10 cellular contexts compared by ENCODE assay signal in genomic region chr1:210347112-210347511, GRCh38. TPM values are rescaled to one million over a fixed set of nuclear protein-coding genes. Genes with fewer than 3 reads are reported as not detected.
A peak's percentile ranks its signal among the peaks of the same experiment; 100 is the strongest.
DNase-seq lines count a peak whose midpoint lies in the region; ATAC-seq and TF ChIP-seq lines count a peak whose summit lies in the region.
"Had no signal": no experiment of that assay in that cellular context is flagged by ENCODE, and none has a peak within 500 bp of the region (broad histone marks: within the 10 kb centered on the region; RNA-seq: fewer than 3 reads in every experiment).

No MANE protein-coding gene starts in this region.

- DNase-seq in BJ (ENCODE audit: low read depth) (peak; percentile 17), HEK293T (ENCODE audit: extremely low spot score) (no peak), testis (no peak), NAMALWA (ENCODE audit: low spot score) (no peak), HK-2 (ENCODE audit: unreplicated experiment) (no peak)
- peak in 1 of 2 donors; percentile 27 for DNase-seq in central memory CD8-positive, alpha-beta T cell (ENCODE audit: low spot score in 2 of 2)
- DNase-seq: DMS 273 treated with DMSO at 0.1 percent for 48 hours; naive thymus-derived CD8-positive, alpha-beta T cell had no signal

- H3K9me3 ChIP-seq in testis = no peaks in the 10 kb centered on the region

- peaks cover 13% of the 10 kb centered on the region for H3K4me1 Mint-ChIP-seq in central memory CD8-positive, alpha-beta T cell

- WGBS in testis, 2 donors = 92 to 100% methylated on average over 1 of the region's 1 CpG

- H3K9me3 Mint-ChIP-seq in central memory CD8-positive, alpha-beta T cell = no peaks in the 10 kb centered on the region
- H3K9me3 Mint-ChIP-seq: naive thymus-derived CD8-positive, alpha-beta T cell had no signal

- POLR2A ChIA-PET in BJ (lab: Charles Lee) (no interaction called here), HEK293T (lab: Yijun Ruan, JAX) (no interaction called here)

- H3K27me3 ChIP-seq in BJ (ENCODE audit: control insufficient read depth, insufficient read depth, low read length) (no peaks in the 10 kb centered on the region), testis (no peaks in the 10 kb centered on the region)

- H3K36me3 ChIP-seq in BJ (ENCODE audit: control insufficient read depth, insufficient read depth, low read length) (no peaks in the 10 kb centered on the region), testis (ENCODE audit: low read depth, missing control alignments) (no peaks in the 10 kb centered on the region)

- H3K4me3 ChIP-seq in BJ (ENCODE audit: low read depth, low read length) (no peak overlapping the region), testis (no peak overlapping the region)

- CTCF ChIA-PET in BJ (lab: Yijun Ruan, JAX) (no interaction called here), HEK293T (lab: Yijun Ruan, JAX) (no interaction called here)

- peaks cover 1% of the 10 kb centered on the region for H3K36me3 Mint-ChIP-seq in central memory CD8-positive, alpha-beta T cell (ENCODE audit: insufficient read depth)

- no peak for TF ChIP-seq CTCF in BJ (IDR thresholded peaks at IDR 0.05; ENCODE audit: insufficient read depth, low read depth, low read length)
- no peak for TF ChIP-seq CTCF in testis (IDR thresholded peaks at IDR 0.05)

- intact Hi-C loops in testis (cut with DNase I; ENCODE audit: low total_unique reads) = no loop called here

- H3K4me3 Mint-ChIP-seq in central memory CD8-positive, alpha-beta T cell = no peak overlapping the region
- H3K4me3 Mint-ChIP-seq: naive thymus-derived CD8-positive, alpha-beta T cell had no signal

- peak; percentile 35 for ATAC-seq in GM18520 (IDR thresholded peaks at IDR 0.05; ENCODE audit: unreplicated experiment)
- peak; percentile 52 for ATAC-seq in HG03432 (IDR thresholded peaks at IDR 0.05; ENCODE audit: unreplicated experiment)
- ATAC-seq in central memory CD8-positive, alpha-beta T cell (replicated peaks; ENCODE audit: extremely low read depth, poor library complexity, severe bottlenecking) = peak; percentile 90
- ATAC-seq: naive thymus-derived CD8-positive, alpha-beta T cell had no signal

- no peaks in the 10 kb centered on the region for H3K27me3 Mint-ChIP-seq in central memory CD8-positive, alpha-beta T cell
- H3K27me3 Mint-ChIP-seq: naive thymus-derived CD8-positive, alpha-beta T cell had no signal

- H3K27ac Mint-ChIP-seq in central memory CD8-positive, alpha-beta T cell (ENCODE audit: low read depth) = peak overlapping the region; percentile 23

- no peak for TF ChIP-seq POLR2A in testis (IDR thresholded peaks at IDR 0.05)

- peaks cover 11% of the 10 kb centered on the region for H3K4me1 ChIP-seq in testis

- H3K27ac ChIP-seq in testis = no peak overlapping the region

TF ChIP-seq in HEK293T, 16 proteins besides CTCF, POLR2A, EP300 and RAD21:
- no peak for TF ChIP-seq TARDBP (IDR thresholded peaks at IDR 0.05)
- TF ChIP-seq ZNF384 (IDR thresholded peaks at IDR 0.05) = no peak
- TF ChIP-seq L3MBTL2 (conservative IDR thresholded peaks at IDR 0.05) = no peak
- TF ChIP-seq FOXK2 (IDR thresholded peaks at IDR 0.05) = no peak
- no peak for TF ChIP-seq FOXM1 (IDR thresholded peaks at IDR 0.05; ENCODE audit: borderline replicate concordance)
- no peak for TF ChIP-seq CTBP1 (IDR thresholded peaks at IDR 0.05; ENCODE audit: borderline replicate concordance)
- TF ChIP-seq SUZ12 (IDR thresholded peaks at IDR 0.05) = no peak
- TF ChIP-seq BHLHE40 (IDR thresholded peaks at IDR 0.05; ENCODE audit: borderline replicate concordance) = no peak
- TF ChIP-seq FOXA1 (IDR thresholded peaks at IDR 0.05) = no peak
- no peak for TF ChIP-seq ARNT (IDR thresholded peaks at IDR 0.05)
- no peak for TF ChIP-seq SP1 (IDR thresholded peaks at IDR 0.05)
- TF ChIP-seq HDGF (IDR thresholded peaks at IDR 0.05; ENCODE audit: borderline replicate concordance) = no peak
- TF ChIP-seq ELF4 (IDR thresholded peaks at IDR 0.05) = no peak
- no peak for TF ChIP-seq NFRKB (IDR thresholded peaks at IDR 0.05)
- no peak for TF ChIP-seq PKNOX1 (IDR thresholded peaks at IDR 0.05)
- TF ChIP-seq LEF1 (IDR thresholded peaks at IDR 0.05; ENCODE audit: borderline replicate concordance) = no peak
TF ChIP-seq in HEK293T: peak in this region for 0.

RNA-seq across cellular contexts. Expression of gene HHAT, which starts 18.4 kb away (rescaled TPM):
- polyA plus RNA-seq in BJ (2011; rRNA removed) (6.6 and 7.2 TPM in 2 replicates), testis (ENCODE audit: insufficient read depth, low read depth, low replicate concordance) (8.5 TPM)
- 9.8 and 10.7 TPM in 2 replicates for polyA minus RNA-seq in BJ (2011; rRNA and poly(A)+ RNA removed)
- total RNA-seq in testis = 10 to 100 TPM; 23.8 to 24.3 TPM

Comparison
In these comparisons a context has a peak if more than half of its experiments do, and no peak if none do; other contexts are left out.
1. ATAC-seq: peak in every context shown above with its lines; median percentile 90 in central memory CD8-positive, alpha-beta T cell; 52 in HG03432; 35 in GM18520.